21 cellular contexts compared by ENCODE assay signal in the genomic region with DNA sequence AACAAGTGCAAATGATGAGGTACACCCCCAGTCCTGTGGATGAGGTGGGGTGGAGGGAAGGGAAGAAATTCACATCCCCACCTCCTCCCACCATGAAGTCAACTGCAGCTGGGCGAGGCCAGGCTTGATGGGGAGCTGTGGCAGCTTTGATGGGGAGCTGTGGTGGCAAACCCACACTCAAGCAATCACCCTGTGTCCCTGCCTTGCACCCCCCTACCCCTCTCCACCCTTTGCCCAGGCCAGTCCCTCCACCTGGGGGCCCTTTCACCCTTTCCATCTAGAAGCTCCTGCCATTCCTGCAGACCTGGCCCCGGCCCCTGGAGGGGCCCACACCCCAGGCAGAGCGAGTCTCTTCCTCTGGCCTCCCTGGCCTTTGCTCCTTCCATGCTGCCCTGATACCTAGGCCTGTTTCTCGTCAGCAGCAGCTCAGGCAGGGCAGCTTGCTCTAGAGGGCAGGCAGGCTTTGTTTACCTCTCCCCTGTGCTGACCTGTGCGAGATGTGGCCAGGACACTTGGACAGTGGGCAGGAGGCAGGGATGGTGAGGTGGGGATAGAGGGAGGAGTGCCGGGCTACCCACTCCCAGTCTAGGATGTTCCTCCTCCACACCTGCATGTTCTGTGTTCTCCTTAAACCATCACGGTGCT. TPM values are rescaled to one million over a fixed set of nuclear protein-coding genes. Genes with fewer than 3 reads are reported as not detected.
DNase-seq lines count a peak whose midpoint lies in the region; ATAC-seq, FAIRE-seq and TF ChIP-seq lines count a peak whose summit lies in the region.
"Had no signal": no experiment of that assay in that cellular context is flagged by ENCODE, and none has a peak within 500 bp of the region (broad histone marks: within the 10 kb centered on the region; RNA-seq: fewer than 3 reads in every experiment).

No MANE protein-coding gene starts in this region.

- no peak overlapping the region for H2AK5ac ChIP-seq in IMR-90 (ENCODE audit: low read depth, low read length)

- H2BK20ac ChIP-seq in IMR-90 (ENCODE audit: low read depth, low read length): no peak overlapping the region

- H2AFZ ChIP-seq in IMR-90 (replicated peaks; ENCODE audit: low read length, poor library complexity) (no peak overlapping the region), neural cell (ENCODE audit: low read depth, low read length) (no peak overlapping the region)

- ATAC-seq in IMR-90 (ENCODE audit: low read depth) (no peak), sciatic nerve (no peak), GM18519 (IDR thresholded peaks at IDR 0.05; ENCODE audit: low FRiP score, unreplicated experiment) (no peak)
- ATAC-seq: A549, HepG2 had no signal

- TF ChIP-seq POLR2A in IMR-90 (IDR thresholded peaks at IDR 0.05; ENCODE audit: low read depth, low read length): no peak

- H3K9me2 ChIP-seq in neural cell (ENCODE audit: insufficient read depth, low read length): no peaks in the 10 kb centered on the region

- BruUV-seq in IMR-90 (replicated peaks; lab: Mats Ljungman, UMichigan): no TSS peak

- H3K27me3 ChIP-seq in IMR-90 (ENCODE audit: control insufficient read depth, insufficient read depth, low read length) (peaks cover 70% of the 10 kb centered on the region), neural cell (ENCODE audit: insufficient read depth, low read depth, low read length) (peaks cover 33% of the 10 kb centered on the region)

- H3K4me1 ChIP-seq in IMR-90 (ENCODE audit: control insufficient read depth, insufficient read depth, low read length): no peaks in the 10 kb centered on the region
- H3K4me1 ChIP-seq: HAP-1 had no signal

- peaks cover 20% of the 10 kb centered on the region for H3K27me3 Mint-ChIP-seq in glutamatergic neuron (ENCODE audit: unreplicated experiment)

- no peak overlapping the region for H3K27ac ChIP-seq in IMR-90 (ENCODE audit: insufficient read depth, low read length)
- no peak overlapping the region for H3K27ac ChIP-seq in neural cell (ENCODE audit: low read length)
- H3K27ac ChIP-seq: A549, C4-2B, KMS-11 had no signal

- CTCF ChIA-PET in IMR-90 (lab: Yijun Ruan, JAX): no interaction called here

- DNase-seq in 8988T (peak; percentile 21), D721Med (ENCODE audit: insufficient read length, low spot score) (peak; percentile 3), IMR-90 (no peak), sciatic nerve (ENCODE audit: low spot score) (no peak), glutamatergic neuron (no peak)
- DNase-seq: AML-193; Caco-2; CD4-positive, alpha-beta T cell; DMS153; DMS79; GDM1; GOT3 had no signal

- H3K36me3 Mint-ChIP-seq in glutamatergic neuron (ENCODE audit: unreplicated experiment): peaks cover 5% of the 10 kb centered on the region

- H3F3A ChIP-seq in neural cell (ENCODE audit: insufficient read depth, low read length, poor library complexity, severe bottlenecking): no peaks in the 10 kb centered on the region

- H3K4me3 Mint-ChIP-seq in glutamatergic neuron (ENCODE audit: unreplicated experiment): no peak overlapping the region
- H3K4me3 Mint-ChIP-seq: CD4-positive, alpha-beta T cell had no signal

- no peak overlapping the region for H4K5ac ChIP-seq in IMR-90 (ENCODE audit: low read depth, low read length)

- H4K20me1 ChIP-seq in IMR-90 (ENCODE audit: insufficient read depth, low read length) (no peaks in the 10 kb centered on the region), neural cell (ENCODE audit: insufficient read depth) (no peaks in the 10 kb centered on the region)

- H3K9me3 Mint-ChIP-seq in glutamatergic neuron (ENCODE audit: unreplicated experiment): peaks cover 2% of the 10 kb centered on the region
- H3K9me3 Mint-ChIP-seq: CD4-positive, alpha-beta T cell had no signal

- no peak overlapping the region for H3K56ac ChIP-seq in IMR-90 (ENCODE audit: extremely low read depth, insufficient read depth, low read length)

- POLR2A ChIA-PET in IMR-90 (lab: Charles Lee; ENCODE audit: unreplicated experiment): no interaction called here

- H2BK15ac ChIP-seq in IMR-90 (ENCODE audit: low read depth, low read length): no peak overlapping the region

- no peaks in the 10 kb centered on the region for H3K4me1 Mint-ChIP-seq in glutamatergic neuron (ENCODE audit: low read depth, unreplicated experiment)

- H4K91ac ChIP-seq in IMR-90 (ENCODE audit: insufficient read depth, low read depth, low read length): no peak overlapping the region

- dilution Hi-C loops in IMR-90 (cut with HindIII; ENCODE audit: low sequenced_read_pairs, unreplicated experiment): no loop called here

- H3K9me1 ChIP-seq in IMR-90 (ENCODE audit: insufficient read depth, low read length): no peaks in the 10 kb centered on the region

- H3K36me3 ChIP-seq in IMR-90 (ENCODE audit: control insufficient read depth, insufficient read depth, low read length) (no peaks in the 10 kb centered on the region), neural cell (ENCODE audit: insufficient read depth, low read length) (no peaks in the 10 kb centered on the region)
- H3K36me3 ChIP-seq: HAP-1 had no signal

- H3K18ac ChIP-seq in IMR-90 (ENCODE audit: low read depth, low read length): no peak overlapping the region

- H3K27ac Mint-ChIP-seq in glutamatergic neuron (ENCODE audit: unreplicated experiment): no peak overlapping the region
- H3K27ac Mint-ChIP-seq: CD4-positive, alpha-beta T cell had no signal

- H3K14ac ChIP-seq in IMR-90 (replicated peaks; ENCODE audit: low read depth, low read length): no peak overlapping the region

- H4K8ac ChIP-seq in IMR-90 (ENCODE audit: low read depth in 2 of 2, low read length in 2 of 2): no peak overlapping the region

- H2BK5ac ChIP-seq in IMR-90 (ENCODE audit: low read depth, low read length, poor library complexity, severe bottlenecking): no peak overlapping the region

- H3K4me3 ChIP-seq in IMR-90 (ENCODE audit: insufficient read depth, low read depth, low read length): no peak overlapping the region
- no peak overlapping the region for H3K4me3 ChIP-seq in neural cell (ENCODE audit: low read length)
- H3K4me3 ChIP-seq: A549, HAP-1 had no signal

- H3K9ac ChIP-seq in IMR-90 (ENCODE audit: low read depth, low read length) (no peak overlapping the region), neural cell (ENCODE audit: low read length) (peak overlapping the region; percentile 5)
- H3K9ac ChIP-seq: KMS-11 had no signal

- TF ChIP-seq CTCF in D721Med (IDR thresholded peaks at IDR 0.05; ENCODE audit: insufficient read depth, missing control alignments): no peak
- no peak for TF ChIP-seq CTCF in IMR-90 (conservative IDR thresholded peaks at IDR 0.05; ENCODE audit: low read depth, low read length)
- TF ChIP-seq CTCF in neural cell (IDR thresholded peaks at IDR 0.05; ENCODE audit: poor library complexity, severe bottlenecking): no peak
- TF ChIP-seq CTCF in glutamatergic neuron (IDR thresholded peaks at IDR 0.05; ENCODE audit: partially characterized antibody, unreplicated experiment): no peak

- intact Hi-C loops in IMR-90 (cut with micrococcal nuclease): no loop called here
- intact Hi-C loops in sciatic nerve (cut with DNase I): no loop called here

- H3K4ac ChIP-seq in IMR-90 (ENCODE audit: low read depth, low read length): no peak overlapping the region

- TF ChIP-seq RAD21 in IMR-90 (IDR thresholded peaks at IDR 0.05; ENCODE audit: low read length) (no peak), neural cell (conservative IDR thresholded peaks at IDR 0.05) (no peak)

- in situ Hi-C loops in IMR-90 (cut with MboI; ENCODE audit: low sequenced_read_pairs): no loop called here

- FAIRE-seq in D721Med (lab: Jason Lieb, UNC): no peak
- FAIRE-seq: A549, HepG2 had no signal

- no peak overlapping the region for H3K4me2 ChIP-seq in IMR-90 (ENCODE audit: low read depth, low read length)
- no peak overlapping the region for H3K4me2 ChIP-seq in neural cell (ENCODE audit: low read length)
- H3K4me2 ChIP-seq: A549, KMS-11 had no signal

- H2AK9ac ChIP-seq in IMR-90 (replicated peaks; ENCODE audit: low read depth, low read length, poor library complexity): peak overlapping the region; percentile 28

- no peak overlapping the region for H3K23ac ChIP-seq in IMR-90 (ENCODE audit: low read depth, low read length)

- H3K79me2 ChIP-seq in neural cell (replicated peaks; ENCODE audit: insufficient read depth, low read length): no peaks in the 10 kb centered on the region

- 33% methylated on average over 1 of the region's 7 CpGs; no CpG with 5 or more reads in 1 of the 2 experiments for WGBS in IMR-90 (ENCODE audit: extremely low coverage in 2 of 2, insufficient read length in 1 of 2), 2 experiments

- H3K79me1 ChIP-seq in IMR-90 (ENCODE audit: low read depth in 1 of 2, low read length in 2 of 2): no peaks in the 10 kb centered on the region

- H2BK120ac ChIP-seq in IMR-90 (ENCODE audit: low read depth, low read length): no peak overlapping the region

- H3K9me3 ChIP-seq in IMR-90 (ENCODE audit: control insufficient read depth, insufficient read depth, low read length): peaks cover 7% of the 10 kb centered on the region
- no peaks in the 10 kb centered on the region for H3K9me3 ChIP-seq in neural cell (ENCODE audit: low read length)
- H3K9me3 ChIP-seq: A549, Caco-2, HAP-1 had no signal

- no peak for TF ChIP-seq EP300 in neural cell (conservative IDR thresholded peaks at IDR 0.05; ENCODE audit: poor library complexity, severe bottlenecking)

TF ChIP-seq in IMR-90, 13 proteins besides CTCF, POLR2A, EP300 and RAD21 (continues in another document):
- TF ChIP-seq MXI1 (IDR thresholded peaks at IDR 0.05; ENCODE audit: borderline replicate concordance, low read depth, low read length) (no peak), MAFK (IDR thresholded peaks at IDR 0.05; ENCODE audit: low read depth, low read length) (no peak)

TF ChIP-seq in neural cell, 6 proteins besides CTCF, POLR2A, EP300 and RAD21 (continues in another document):
- no peak for TF ChIP-seq SMC3 (conservative IDR thresholded peaks at IDR 0.05; ENCODE audit: poor library complexity)
- TF ChIP-seq EZH2 (IDR thresholded peaks at IDR 0.05; ENCODE audit: borderline replicate concordance, insufficient read depth, low read length, poor library complexity, severe bottlenecking): no peak
- TF ChIP-seq POLR2AphosphoS5 (IDR thresholded peaks at IDR 0.05): no peak
- no peak for TF ChIP-seq TAF1 (IDR thresholded peaks at IDR 0.05; ENCODE audit: low read depth)

RNA-seq across cellular contexts. Expression of a gene that starts 4.5 kb away (rescaled TPM):
- total RNA-seq in IMR-90 (2012; rRNA removed): not detected in 2 replicates
- not detected in 2 replicates for polyA plus RNA-seq in IMR-90 (2012; rRNA removed)
- polyA plus RNA-seq in IMR-90 (2012; cell fraction: cytosol; rRNA removed): not detected in 2 replicates
- not detected in 2 replicates for polyA plus RNA-seq in IMR-90 (2012; cell fraction: nucleus; rRNA removed; ENCODE audit: low replicate concordance)
- 3.7 and 6.0 TPM in 2 replicates for polyA plus RNA-seq in neural cell
- polyA minus RNA-seq in neural cell: 1.5 and 3.6 TPM in 2 replicates
- not detected for total RNA-seq in sciatic nerve
- not detected for total RNA-seq in glutamatergic neuron (ENCODE audit: unreplicated experiment)
- total RNA-seq: Caco-2; CD4-positive, alpha-beta T cell; Daoy; HepG2 had no signal
- polyA plus RNA-seq: A549, BJ, HepG2 had no signal

RNA-seq across cellular contexts. Expression of a gene that starts 48.6 kb away (rescaled TPM):
- total RNA-seq in IMR-90 (2012; rRNA removed) (not detected in 2 replicates), sciatic nerve (9.2 TPM), glutamatergic neuron (ENCODE audit: unreplicated experiment) (0.37 TPM)
- polyA plus RNA-seq in IMR-90 (2012; rRNA removed) (not detected in 2 replicates), neural cell (not detected in 2 replicates)
- polyA plus RNA-seq in IMR-90 (2012; cell fraction: cytosol; rRNA removed): not detected in 2 replicates
- polyA plus RNA-seq in IMR-90 (2012; cell fraction: nucleus; rRNA removed; ENCODE audit: low replicate concordance): not detected in 2 replicates
- polyA minus RNA-seq in neural cell: not detected in 2 replicates
- total RNA-seq: Caco-2; CD4-positive, alpha-beta T cell; Daoy; HepG2 had no signal
- polyA plus RNA-seq: A549, BJ, HepG2 had no signal

Comparison
In these comparisons a context has a peak if more than half of its experiments do, and no peak if none do; other contexts are left out.
1. DNase-seq: peak in 8988T (single experiment) and D721Med (single experiment); none in IMR-90 (single experiment), sciatic nerve (single experiment) and glutamatergic neuron (single experiment).